ENCODE assay signal across 1 cellular context in the genomic region with DNA sequence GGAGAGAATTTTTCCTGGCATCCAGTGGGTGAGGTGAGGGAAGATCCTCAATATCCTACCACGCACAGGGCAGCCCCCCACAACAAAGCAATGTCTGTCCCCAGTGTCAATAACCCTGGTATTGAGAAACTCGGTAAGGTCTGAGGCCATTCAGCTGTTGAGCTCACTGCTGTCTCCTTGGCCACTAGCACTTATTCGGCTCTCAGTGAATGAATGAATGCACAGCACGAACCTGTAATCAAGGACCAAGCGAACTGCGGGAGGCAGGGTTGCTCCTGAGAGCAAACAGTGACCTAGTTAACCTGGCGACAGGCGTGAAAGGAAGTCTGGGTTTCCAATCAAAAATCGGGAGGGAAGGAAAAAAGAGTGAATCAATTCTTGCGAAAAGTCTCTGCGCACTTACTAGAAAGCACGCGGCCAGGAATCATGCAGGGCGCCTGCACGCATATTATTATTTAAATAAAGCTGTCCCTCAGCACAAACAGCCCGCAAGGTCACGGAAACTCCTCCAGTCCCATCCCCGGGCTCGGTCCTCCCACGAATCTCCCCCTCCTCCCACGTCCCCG.
A peak's percentile ranks its signal among the peaks of the same experiment; 100 is the strongest.
TF ChIP-seq lines count a peak whose summit lies in the region.

No MANE protein-coding gene starts in this region.

TF ChIP-seq in liver, 16 proteins besides CTCF, POLR2A, EP300 and RAD21 (continued from another document):
- TF ChIP-seq, protein P1, sequence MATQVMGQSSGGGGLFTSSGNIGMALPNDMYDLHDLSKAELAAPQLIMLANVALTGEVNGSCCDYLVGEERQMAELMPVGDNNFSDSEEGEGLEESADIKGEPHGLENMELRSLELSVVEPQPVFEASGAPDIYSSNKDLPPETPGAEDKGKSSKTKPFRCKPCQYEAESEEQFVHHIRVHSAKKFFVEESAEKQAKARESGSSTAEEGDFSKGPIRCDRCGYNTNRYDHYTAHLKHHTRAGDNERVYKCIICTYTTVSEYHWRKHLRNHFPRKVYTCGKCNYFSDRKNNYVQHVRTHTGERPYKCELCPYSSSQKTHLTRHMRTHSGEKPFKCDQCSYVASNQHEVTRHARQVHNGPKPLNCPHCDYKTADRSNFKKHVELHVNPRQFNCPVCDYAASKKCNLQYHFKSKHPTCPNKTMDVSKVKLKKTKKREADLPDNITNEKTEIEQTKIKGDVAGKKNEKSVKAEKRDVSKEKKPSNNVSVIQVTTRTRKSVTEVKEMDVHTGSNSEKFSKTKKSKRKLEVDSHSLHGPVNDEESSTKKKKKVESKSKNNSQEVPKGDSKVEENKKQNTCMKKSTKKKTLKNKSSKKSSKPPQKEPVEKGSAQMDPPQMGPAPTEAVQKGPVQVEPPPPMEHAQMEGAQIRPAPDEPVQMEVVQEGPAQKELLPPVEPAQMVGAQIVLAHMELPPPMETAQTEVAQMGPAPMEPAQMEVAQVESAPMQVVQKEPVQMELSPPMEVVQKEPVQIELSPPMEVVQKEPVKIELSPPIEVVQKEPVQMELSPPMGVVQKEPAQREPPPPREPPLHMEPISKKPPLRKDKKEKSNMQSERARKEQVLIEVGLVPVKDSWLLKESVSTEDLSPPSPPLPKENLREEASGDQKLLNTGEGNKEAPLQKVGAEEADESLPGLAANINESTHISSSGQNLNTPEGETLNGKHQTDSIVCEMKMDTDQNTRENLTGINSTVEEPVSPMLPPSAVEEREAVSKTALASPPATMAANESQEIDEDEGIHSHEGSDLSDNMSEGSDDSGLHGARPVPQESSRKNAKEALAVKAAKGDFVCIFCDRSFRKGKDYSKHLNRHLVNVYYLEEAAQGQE (IDR thresholded peaks at IDR 0.05), result no peak
- peak; percentile 58 for TF ChIP-seq FOXA2 (IDR thresholded peaks at IDR 0.05)
- no peak for TF ChIP-seq HNF4G (IDR thresholded peaks at IDR 0.05)
